Comparison of ENCODE assay signal across 8 cellular contexts in the genomic region with DNA sequence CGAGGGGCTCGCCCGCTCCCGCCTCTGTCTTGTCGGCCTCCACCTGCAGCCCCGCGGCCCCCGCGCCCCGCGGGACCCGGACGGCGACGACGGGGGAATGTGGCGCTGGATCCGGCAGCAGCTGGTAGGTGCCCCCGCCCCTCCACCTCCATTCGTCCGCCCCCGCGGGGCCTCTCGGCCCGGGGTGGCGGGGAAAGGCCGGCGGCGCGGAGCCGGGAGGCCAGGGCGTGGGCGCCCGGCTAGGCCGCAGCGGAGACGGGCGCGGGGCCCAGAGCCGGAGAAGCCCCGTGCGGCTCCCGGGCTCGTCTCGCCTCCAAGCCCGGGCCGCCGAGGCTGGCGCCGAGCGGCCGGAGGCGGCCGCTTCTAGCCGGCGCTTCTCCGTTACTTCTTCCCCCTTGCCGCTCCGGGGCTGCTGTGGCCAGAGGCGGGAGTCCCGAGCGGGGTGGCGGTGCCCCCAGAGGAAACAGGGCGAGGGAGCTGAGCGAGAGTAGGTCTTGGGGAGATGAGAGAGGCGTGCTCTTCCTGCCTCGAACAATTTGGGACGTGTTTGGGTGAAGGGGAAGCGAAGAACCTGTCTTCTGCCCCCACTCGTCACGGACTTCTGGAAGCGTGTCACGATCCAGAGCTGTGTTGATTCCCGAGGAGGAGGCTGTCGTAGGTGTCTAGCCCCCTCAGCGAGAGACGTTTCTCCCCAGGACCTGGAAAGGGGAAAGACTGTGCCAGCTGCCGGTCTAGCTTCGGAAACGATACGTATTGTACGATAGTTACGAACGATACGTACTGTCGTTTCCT. TPM values are rescaled to one million over a fixed set of nuclear protein-coding genes. Genes with fewer than 3 reads are reported as not detected.
A peak's percentile ranks its signal among the peaks of the same experiment; 100 is the strongest.
DNase-seq lines count a peak whose midpoint lies in the region; ATAC-seq and TF ChIP-seq lines count a peak whose summit lies in the region.

No MANE protein-coding gene starts in this region.

- no TSS peak for BruUV-seq in Panc1 (replicated peaks; lab: Mats Ljungman, UMichigan)

- no peak overlapping the region for H4K8ac ChIP-seq in neuronal stem cell (ENCODE audit: low read depth, low read length)

- H3K36me3 ChIP-seq in BJ (ENCODE audit: control insufficient read depth, insufficient read depth, low read length) (no peaks in the 10 kb centered on the region), Panc1 (ENCODE audit: control insufficient read depth, insufficient read depth, low read length) (no peaks in the 10 kb centered on the region; the same call in 1 of the 2 replicates), neuronal stem cell (replicated peaks in 1 of 2; ENCODE audit: control insufficient read depth in 2 of 2, insufficient read depth in 2 of 2, low read length in 2 of 2) (no peaks in the 10 kb centered on the region), thoracic aorta (no peaks in the 10 kb centered on the region)

- H3K4ac ChIP-seq in neuronal stem cell (ENCODE audit: low read length) = no peak overlapping the region

- H4K91ac ChIP-seq in neuronal stem cell (ENCODE audit: low read depth, low read length, poor library complexity) = no peak overlapping the region

- H3K79me1 ChIP-seq in neuronal stem cell (ENCODE audit: low read depth, low read length) = peaks cover 6% of the 10 kb centered on the region

- H3K4me3 ChIP-seq in BJ (ENCODE audit: low read depth, low read length) = peak overlapping the region; percentile 74
- H3K4me3 ChIP-seq in Panc1 (ENCODE audit: low read depth in 2 of 2, low read length in 2 of 2) = peak overlapping the region; percentile 79 to 90
- peak overlapping the region; percentile 79 to 84 for H3K4me3 ChIP-seq in neuronal stem cell (ENCODE audit: low read length in 2 of 2)
- peak overlapping the region; percentile 89 for H3K4me3 ChIP-seq in thoracic aorta

- H3K9me3 ChIP-seq in Panc1 (ENCODE audit: control insufficient read depth, insufficient read depth, low read depth, low read length) (no peaks in the 10 kb centered on the region), neuronal stem cell (replicated peaks in 1 of 2; ENCODE audit: control insufficient read depth in 2 of 2, insufficient read depth in 1 of 2, low read depth in 1 of 2, low read length in 2 of 2) (no peaks in the 10 kb centered on the region), thoracic aorta (no peaks in the 10 kb centered on the region)

- H3K27me3 ChIP-seq in BJ (ENCODE audit: control insufficient read depth, insufficient read depth, low read length) = no peaks in the 10 kb centered on the region
- peaks cover 3% of the 10 kb centered on the region; the same call in 1 of the 2 replicates for H3K27me3 ChIP-seq in Panc1 (ENCODE audit: control insufficient read depth, insufficient read depth, low read length)
- H3K27me3 ChIP-seq in foreskin keratinocyte = no peaks in the 10 kb centered on the region
- peaks cover 0 to 28% (median 0%) of the 10 kb centered on the region in 3 experiments for H3K27me3 ChIP-seq in neuronal stem cell (ENCODE audit: control insufficient read depth in 3 of 3, insufficient read depth in 3 of 3, low read depth in 1 of 3, low read length in 3 of 3)
- no peaks in the 10 kb centered on the region for H3K27me3 ChIP-seq in thoracic aorta (replicated peaks; ENCODE audit: insufficient read depth)

- H3K27ac ChIP-seq in Panc1 (ENCODE audit: low read length) = peak overlapping the region; percentile 97
- H3K27ac ChIP-seq in foreskin keratinocyte = peak overlapping the region; percentile 64
- H3K27ac ChIP-seq in neuronal stem cell (replicated peaks; ENCODE audit: low read length) = peak overlapping the region; percentile 55
- H3K27ac ChIP-seq in thoracic aorta = peak overlapping the region; percentile 79 to 91

- ATAC-seq in GM19035 (IDR thresholded peaks at IDR 0.05; ENCODE audit: unreplicated experiment) (peak; percentile 42), HG03196 (IDR thresholded peaks at IDR 0.05; ENCODE audit: unreplicated experiment) (peak; percentile 30), Panc1 (peak; percentile 77), foreskin keratinocyte (peak; percentile 53), thoracic aorta (ENCODE audit: insufficient number of reproducible peaks, low FRiP score, low read depth) (peak; percentile 52)

- H2BK15ac ChIP-seq in neuronal stem cell (ENCODE audit: low read length) = peak overlapping the region; percentile 60

- H3K14ac ChIP-seq in neuronal stem cell (ENCODE audit: low read length) = peak overlapping the region; percentile 91

- POLR2A ChIA-PET in BJ (lab: Charles Lee) = no interaction called here
- POLR2A ChIA-PET in Panc1 (lab: Charles Lee) = no interaction called here

- TF ChIP-seq CTCF in BJ (IDR thresholded peaks at IDR 0.05; ENCODE audit: insufficient read depth, low read depth, low read length) (no peak), Panc1 (IDR thresholded peaks at IDR 0.05) (no peak), foreskin keratinocyte (conservative IDR thresholded peaks at IDR 0.05) (no peak), thoracic aorta (IDR thresholded peaks at IDR 0.05) (no peak)

- no CpG with 5 or more reads among the region's 86 CpGs for WGBS in neuronal stem cell (ENCODE audit: extremely low coverage in 2 of 2, insufficient read length in 2 of 2, insufficient replicate concordance in 1 of 2), 2 donors

- CTCF ChIA-PET in BJ (lab: Yijun Ruan, JAX) = interaction anchor here (0.9 to 1.6 kb wide), 2 partner anchors 14 to 16 kb away, joined by 5 read pairs; no protein-coding TSS in a partner anchor
- CTCF ChIA-PET in Panc1 (lab: Charles Lee) = interaction anchor here (0.5 to 1.0 kb wide), 2 partner anchors 42 to 120 kb away, joined by 3 to 5 read pairs; no protein-coding TSS in a partner anchor

- H3K18ac ChIP-seq in neuronal stem cell (ENCODE audit: low read length) = peak overlapping the region; percentile 90

- peak overlapping the region; percentile 61 for H2AK5ac ChIP-seq in neuronal stem cell (ENCODE audit: low read depth, low read length)

- peak overlapping the region; percentile 89 for H3K9ac ChIP-seq in neuronal stem cell (ENCODE audit: low read depth, low read length, poor library complexity)

- intact Hi-C loops in Panc1 (cut with micrococcal nuclease; ENCODE audit: unreplicated experiment) = no loop called here

- H2BK12ac ChIP-seq in neuronal stem cell (ENCODE audit: low read length) = no peak overlapping the region

- no peak for DNase-seq in BJ (ENCODE audit: low read depth)
- DNase-seq in Panc1 (ENCODE audit: low read depth, low spot score) = peak; percentile 35
- peak; percentile 13 for DNase-seq in activated T-helper 9 cell treated with anti-CD3 and anti-CD28 coated beads, Interleukin-2, amount 50 U/mL, for 16 hours (ENCODE audit: low read depth)
- DNase-seq in foreskin keratinocyte = peak; percentile 38 to 57
- DNase-seq in neuronal stem cell (ENCODE audit: low spot score) = peak; percentile 33
- no peak for DNase-seq in thoracic aorta (ENCODE audit: low spot score)

- peak overlapping the region; percentile 84 for H3K4me2 ChIP-seq in neuronal stem cell (ENCODE audit: insufficient read depth, low read length, poor library complexity, severe bottlenecking)

- H3K4me1 ChIP-seq in Panc1 (ENCODE audit: control insufficient read depth, insufficient read depth, low read length) = peaks cover 9% of the 10 kb centered on the region
- no peaks in the 10 kb centered on the region for H3K4me1 ChIP-seq in foreskin keratinocyte
- H3K4me1 ChIP-seq in neuronal stem cell (ENCODE audit: control insufficient read depth in 2 of 2, insufficient read depth in 1 of 2, low read depth in 1 of 2, low read length in 2 of 2) = peaks cover 3 to 9% of the 10 kb centered on the region in 2 donors
- peaks cover 14 to 21% of the 10 kb centered on the region in 2 donors for H3K4me1 ChIP-seq in thoracic aorta (ENCODE audit: control insufficient read depth in 1 of 2, low read depth in 2 of 2)

- in situ Hi-C loops in Panc1 (cut with HindIII; ENCODE audit: low pct_unique_long_range_greater_than_20kb, low sequenced_read_pairs) = no loop called here

- peak overlapping the region; percentile 77 for H3K23ac ChIP-seq in neuronal stem cell (ENCODE audit: low read depth, low read length, poor library complexity)

- no peak overlapping the region for H2BK120ac ChIP-seq in neuronal stem cell (ENCODE audit: low read depth, low read length)

- peak overlapping the region; percentile 93 for H2AFZ ChIP-seq in neuronal stem cell (ENCODE audit: low read length)

- no peak overlapping the region for H2BK5ac ChIP-seq in neuronal stem cell (ENCODE audit: low read length)

RNA-seq across cellular contexts. Expression of a gene that starts 0.6 kb away (rescaled TPM):
- polyA plus RNA-seq in BJ (2011; rRNA removed) = 11.2 and 21.3 TPM in 2 replicates
- polyA minus RNA-seq in BJ (2011; rRNA and poly(A)+ RNA removed) = 22.0 and 26.7 TPM in 2 replicates
- 108 TPM for total RNA-seq in Panc1 (2021; ENCODE audit: unreplicated experiment)
- 29.4 TPM for polyA plus RNA-seq in Panc1 (2012; ENCODE audit: insufficient read length)
- 45.3 and 46.0 TPM in 2 replicates for total RNA-seq in foreskin keratinocyte
- 8.2 and 9.2 TPM in 2 replicates for polyA plus RNA-seq in foreskin keratinocyte
- 19.7 TPM for polyA plus RNA-seq in neuronal stem cell (2013, experiment 1 of 2)
- 20.1 TPM for polyA plus RNA-seq in neuronal stem cell (2013, experiment 2 of 2)
- total RNA-seq in thoracic aorta = 10 to 100 TPM; 68.8 to 68.9 TPM

Comparison
In these comparisons a context has a peak if more than half of its experiments do, and no peak if none do; other contexts are left out.
1. DNase-seq: peak in Panc1 (single experiment), activated T-helper 9 cell treated with anti-CD3 and anti-CD28 coated beads, Interleukin-2, amount 50 U/mL, for 16 hours (single experiment), foreskin keratinocyte (2 of 2) and neuronal stem cell (single experiment); none in BJ (single experiment) and thoracic aorta (single experiment).
2. Peak in every context shown above with its lines, with median percentiles within 50 percentile points of each other: H3K4me3 ChIP-seq, ATAC-seq and H3K27ac ChIP-seq.